In genomic region chr5:105145152-105145551, GRCh38 we compare ENCODE assay signal across 26 cellular contexts.
"Had no signal": no experiment of that assay in that cellular context is flagged by ENCODE, and none has a peak within 500 bp of the region (broad histone marks: within the 10 kb centered on the region; RNA-seq: fewer than 3 reads in every experiment).

No MANE protein-coding gene starts in this region.

- DNase-seq: stimulated activated CD4-positive, alpha-beta T cell treated with anti-CD3 and anti-CD28 coated beads, Interleukin-2, amount 100 ng/mL, for 48 hours; stimulated activated CD4-positive, alpha-beta T cell treated with anti-CD3 and anti-CD28 coated beads, Interleukin-4, amount 100 ng/mL, for 1 hour; stimulated activated CD4-positive, alpha-beta T cell treated with anti-CD3 and anti-CD28 coated beads, Interleukin-4, amount 100 ng/mL, for 24 hours; stimulated activated CD4-positive, alpha-beta T cell treated with anti-CD3 and anti-CD28 coated beads, Interleukin-4, amount 100 ng/mL, for 4 hours; stimulated activated CD8-positive, alpha-beta memory T cell treated with anti-CD3 and anti-CD28 coated beads, Interleukin-4, amount 100 ng/mL, for 48 hours; stimulated activated naive B cell treated with anti-CD40 and anti-IgM and Interleukin-4, amounts not matched to agents 10 μg/mL and 1 μg/mL and 100 μg/mL, for 72 hours; stimulated activated naive CD4-positive, alpha-beta T cell; stimulated activated naive CD4-positive, alpha-beta T cell treated with Interleukin-2 at 50 U/mL for 16 hours; stimulated activated naive CD8-positive, alpha-beta T cell treated with anti-CD3 and anti-CD28 coated beads, Interleukin-15, amount 100 ng/mL, for 72 hours; stimulated activated naive CD8-positive, alpha-beta T cell treated with anti-CD3 and anti-CD28 coated beads, Interleukin-15, Interleukin-2, amounts not matched to agents 100 U/mL and 50 U/mL, for 24 hours; stomach; substantia nigra; testis; thyroid gland; tibial artery; transverse colon; upper lobe of left lung; upper lobe of right lung; uterus had no signal

- H3K36me3 ChIP-seq: stomach, suprapubic skin, thoracic aorta, thyroid gland, tibial artery, tibial nerve, transverse colon, upper lobe of left lung, upper lobe of right lung, uterus, vagina had no signal

- H3K27ac ChIP-seq: stomach, suprapubic skin, testis, thoracic aorta, thyroid gland, tibial artery, tibial nerve, transverse colon, upper lobe of left lung, upper lobe of right lung, uterus, vagina had no signal

- H3K4me1 ChIP-seq: stomach, suprapubic skin, testis, thyroid gland, tibial artery, tibial nerve, transverse colon, upper lobe of left lung, upper lobe of right lung, uterus, vagina had no signal

- FAIRE-seq: urothelium cell line had no signal

- H3K4me3 ChIP-seq: stomach, suprapubic skin, testis, thoracic aorta, thyroid gland, tibial artery, tibial nerve, transverse colon, upper lobe of left lung, upper lobe of right lung, uterus, vagina had no signal

- H3K27me3 ChIP-seq: stomach, suprapubic skin, testis, thyroid gland, tibial artery, tibial nerve, transverse colon, upper lobe of left lung, upper lobe of right lung, uterus, vagina had no signal

- ATAC-seq: stimulated activated effector memory CD8-positive, alpha-beta T cell treated with anti-CD3 and anti-CD28 coated beads, Interleukin-12 subunit alpha, Interleukin-12 subunit beta, amount 100 ng/mL, for 72 hours; stimulated activated memory B cell treated with anti-CD40 and anti-IgM and Interleukin-4, amounts not matched to agents 10 μg/mL and 1 μg/mL and 100 μg/mL, for 72 hours; stimulated activated naive B cell treated with anti-CD40 and anti-IgM and Interleukin-4, amounts not matched to agents 10 μg/mL and 1 μg/mL and 100 μg/mL, for 72 hours; stimulated activated naive CD8-positive, alpha-beta T cell treated with anti-CD3 and anti-CD28 coated beads, Interleukin-15, amount 100 ng/mL, for 72 hours; stimulated activated naive CD8-positive, alpha-beta T cell treated with anti-CD3 and anti-CD28 coated beads, Interleukin-15, Interleukin-2, amounts not matched to agents 100 U/mL and 50 U/mL, for 24 hours; upper lobe of right lung had no signal

- H3K9me3 ChIP-seq: stomach, suprapubic skin, testis, thoracic aorta, thyroid gland, tibial artery, tibial nerve, transverse colon, upper lobe of left lung, upper lobe of right lung, uterus, vagina had no signal
